In the genomic region with DNA sequence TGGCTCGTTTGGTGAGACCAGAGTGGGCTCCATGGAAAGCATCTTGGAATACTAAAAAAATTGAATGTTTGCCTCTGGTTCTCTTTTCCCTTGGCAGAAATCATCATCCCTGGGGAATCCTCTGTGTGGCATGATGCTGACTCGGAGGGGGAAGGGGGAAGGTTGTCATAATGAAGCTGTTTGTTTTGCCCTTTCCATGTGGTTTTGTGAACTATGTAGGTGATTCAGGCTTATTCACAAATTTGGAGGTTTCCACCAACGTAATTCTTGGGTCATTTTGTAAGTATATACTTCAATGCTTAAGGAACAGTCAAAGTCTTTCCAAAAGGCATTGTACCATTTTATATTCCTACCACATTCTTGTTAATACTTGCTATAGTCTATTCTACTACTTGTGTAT, we compare ENCODE assay signal across 35 cellular contexts.
"Had no signal": no experiment of that assay in that cellular context is flagged by ENCODE, and none has a peak within 500 bp of the region (broad histone marks: within the 10 kb centered on the region; RNA-seq: fewer than 3 reads in every experiment).

No MANE protein-coding gene starts in this region.

- H3K4me3 ChIP-seq: Peyer's patch had no signal

- H3K27me3 ChIP-seq: Peyer's patch had no signal

- H3K9me3 ChIP-seq: Peyer's patch had no signal

- H3K27ac Mint-ChIP-seq: activated CD4-positive, alpha-beta memory T cell treated with anti-CD3 and anti-CD28 coated beads, Interleukin-2, amount 10 ng/mL, durations not matched to agents 7 days and 5 days; activated CD8-positive, alpha-beta memory T cell treated with anti-CD3 and anti-CD28 coated beads, Interleukin-2, amount 10 ng/mL, durations not matched to agents 7 days and 5 days; activated naive CD4-positive, alpha-beta T cell treated with anti-CD3 and anti-CD28 coated beads, Interleukin-2, amount 10 ng/mL, durations not matched to agents 7 days and 5 days; activated naive CD8-positive, alpha-beta T cell; activated naive CD8-positive, alpha-beta T cell treated with anti-CD3 and anti-CD28 coated beads, Interleukin-2, amount 50 U/mL, for 24 hours had no signal

- H3K27me3 Mint-ChIP-seq: activated CD4-positive, alpha-beta memory T cell treated with anti-CD3 and anti-CD28 coated beads, Interleukin-2, amount 10 ng/mL, durations not matched to agents 7 days and 5 days; activated CD8-positive, alpha-beta memory T cell treated with anti-CD3 and anti-CD28 coated beads, Interleukin-2, amount 10 ng/mL, durations not matched to agents 7 days and 5 days; activated naive CD4-positive, alpha-beta T cell treated with anti-CD3 and anti-CD28 coated beads, Interleukin-2, amount 10 ng/mL, durations not matched to agents 7 days and 5 days; activated naive CD8-positive, alpha-beta T cell; activated naive CD8-positive, alpha-beta T cell treated with anti-CD3 and anti-CD28 coated beads, Interleukin-2, amount 50 U/mL, for 24 hours had no signal

- H3K36me3 ChIP-seq: Peyer's patch, WERI-Rb-1 had no signal

- ATAC-seq: activated CD8-positive, alpha-beta memory T cell treated with anti-CD3 and anti-CD28 coated beads, Interleukin-2, amount 10 ng/mL, durations not matched to agents 7 days and 5 days; activated naive CD8-positive, alpha-beta T cell treated with anti-CD3 and anti-CD28 coated beads, Interleukin-2, amount 50 U/mL, for 24 hours had no signal

- DNase-seq: activated CD4-positive, alpha-beta memory T cell treated with anti-CD3 and anti-CD28 coated beads, Interleukin-2, amount 10 ng/mL, durations not matched to agents 7 days and 5 days; activated CD4-positive, alpha-beta T cell treated with anti-CD3 and anti-CD28 coated beads for 1 hour; activated CD4-positive, alpha-beta T cell treated with anti-CD3 and anti-CD28 coated beads for 48 hours; activated CD4-positive, CD25-positive, alpha-beta regulatory T cell; activated CD8-positive, alpha-beta memory T cell treated with anti-CD3 and anti-CD28 coated beads for 24 hours; activated CD8-positive, alpha-beta memory T cell treated with anti-CD3 and anti-CD28 coated beads, Interleukin-2, amount 10 ng/mL, durations not matched to agents 7 days and 5 days; activated CD8-positive, alpha-beta memory T cell treated with anti-CD3 and anti-CD28 coated beads, Interleukin-2, amount 50 U/mL, for 48 hours; activated effector memory CD4-positive, alpha-beta T cell treated with Interleukin-2 at 50 U/mL for 16 hours; activated naive CD4-positive, alpha-beta T cell treated with anti-CD3 and anti-CD28 coated beads, Interleukin-2, amount 10 ng/mL, durations not matched to agents 7 days and 5 days; activated naive CD8-positive, alpha-beta T cell treated with anti-CD3 and anti-CD28 coated beads, Interleukin-2, amount 50 U/mL, for 24 hours; activated T-cell treated with anti-CD3 and anti-CD28 coated beads, Interleukin-2, amount 50 U/mL, for 48 hours; aorta; caudate nucleus; cerebellar nuclear complex; MM.1S; MV-4-11; NCI-H1092; NCI-H1417; NCI-H146; NCI-H187; NCI-H2029 treated with DMSO at 0.1 percent for 48 hours; NCI-H2107; NCI-H2171; NCI-H510A treated with DMSO at 0.1 percent for 48 hours; NCI-H526 treated with DMSO at 0.1 percent for 48 hours; NCI-H82; Peyer's patch; RPMI8226; SHP77 treated with DMSO at 0.1 percent for 48 hours; SW 1271; T-helper 1 cell; T-helper 2 cell; T-helper 9 cell; WERI-Rb-1 had no signal

- H3K27ac ChIP-seq: Peyer's patch, WERI-Rb-1 had no signal

- H3K4me1 Mint-ChIP-seq: activated CD4-positive, alpha-beta memory T cell treated with anti-CD3 and anti-CD28 coated beads, Interleukin-2, amount 10 ng/mL, durations not matched to agents 7 days and 5 days; activated CD8-positive, alpha-beta memory T cell treated with anti-CD3 and anti-CD28 coated beads, Interleukin-2, amount 10 ng/mL, durations not matched to agents 7 days and 5 days; activated naive CD4-positive, alpha-beta T cell treated with anti-CD3 and anti-CD28 coated beads, Interleukin-2, amount 10 ng/mL, durations not matched to agents 7 days and 5 days; activated naive CD8-positive, alpha-beta T cell treated with anti-CD3 and anti-CD28 coated beads, Interleukin-2, amount 50 U/mL, for 24 hours had no signal

- H3K4me3 Mint-ChIP-seq: activated CD4-positive, alpha-beta memory T cell treated with anti-CD3 and anti-CD28 coated beads, Interleukin-2, amount 10 ng/mL, durations not matched to agents 7 days and 5 days; activated CD8-positive, alpha-beta memory T cell treated with anti-CD3 and anti-CD28 coated beads, Interleukin-2, amount 10 ng/mL, durations not matched to agents 7 days and 5 days; activated naive CD4-positive, alpha-beta T cell treated with anti-CD3 and anti-CD28 coated beads, Interleukin-2, amount 10 ng/mL, durations not matched to agents 7 days and 5 days; activated naive CD8-positive, alpha-beta T cell; activated naive CD8-positive, alpha-beta T cell treated with anti-CD3 and anti-CD28 coated beads, Interleukin-2, amount 50 U/mL, for 24 hours had no signal

- H3K4me1 ChIP-seq: Peyer's patch had no signal

- H3K36me3 Mint-ChIP-seq: activated CD8-positive, alpha-beta memory T cell treated with anti-CD3 and anti-CD28 coated beads, Interleukin-2, amount 10 ng/mL, durations not matched to agents 7 days and 5 days; activated naive CD4-positive, alpha-beta T cell treated with anti-CD3 and anti-CD28 coated beads, Interleukin-2, amount 10 ng/mL, durations not matched to agents 7 days and 5 days; activated naive CD8-positive, alpha-beta T cell had no signal
